Comparison of ENCODE assay signal across 10 cellular contexts in the genomic region with DNA sequence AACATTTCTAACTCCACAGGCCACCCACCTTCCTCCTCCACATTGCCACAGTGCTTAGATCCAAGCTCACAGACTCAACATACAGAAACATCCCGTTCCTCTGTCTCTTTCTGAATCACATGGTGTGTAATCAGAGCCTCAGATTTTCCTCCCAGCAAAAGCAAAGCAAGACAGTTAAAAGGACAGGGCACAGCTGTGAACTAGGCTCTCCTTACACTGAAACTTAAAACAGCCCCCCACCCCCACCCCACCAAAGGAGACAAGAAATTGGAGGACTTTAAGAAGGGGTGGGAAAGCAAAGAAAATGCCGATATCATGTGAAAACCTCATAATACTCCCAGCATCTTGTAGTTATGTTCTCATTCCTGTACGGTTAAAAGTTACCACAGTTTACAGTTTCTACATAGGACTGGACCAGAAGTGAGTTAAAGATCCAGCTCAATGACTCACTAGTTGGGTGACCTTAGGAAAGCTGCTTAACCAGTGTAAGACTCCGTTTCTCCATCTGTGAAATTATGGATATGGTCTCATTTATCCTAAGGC. TPM values are rescaled to one million over a fixed set of nuclear protein-coding genes. Genes with fewer than 3 reads are reported as not detected.
DNase-seq lines count a peak whose midpoint lies in the region; ATAC-seq and TF ChIP-seq lines count a peak whose summit lies in the region.
"Had no signal": no experiment of that assay in that cellular context is flagged by ENCODE, and none has a peak within 500 bp of the region (broad histone marks: within the 10 kb centered on the region; RNA-seq: fewer than 3 reads in every experiment).

No MANE protein-coding gene starts in this region.

- H3K9me3 ChIP-seq in BLaER1 treated with 17β-estradiol and CSF1 and Interleukin-3, amounts not matched to agents 10 nM and 100 nM (replicated peaks in 1 of 11), result no peaks in the 10 kb centered on the region
- H3K9me3 ChIP-seq in PC-9 (ENCODE audit: insufficient read depth, low read depth) (no peaks in the 10 kb centered on the region), esophagus muscularis mucosa (no peaks in the 10 kb centered on the region), psoas muscle (no peaks in the 10 kb centered on the region)

- TF ChIP-seq POLR2A in esophagus muscularis mucosa (IDR thresholded peaks at IDR 0.05; ENCODE audit: low read depth), result no peak

- peaks cover 45 to 64% (median 57%) of the 10 kb centered on the region in 11 experiments for H3K36me3 ChIP-seq in BLaER1 treated with 17β-estradiol and CSF1 and Interleukin-3, amounts not matched to agents 10 nM and 100 nM
- peaks cover 45% of the 10 kb centered on the region for H3K36me3 ChIP-seq in PC-9 (ENCODE audit: low read depth)
- H3K36me3 ChIP-seq in esophagus muscularis mucosa, result peaks cover 10 to 51% (median 23%) of the 10 kb centered on the region in 4 donors
- peaks cover 0 to 50% of the 10 kb centered on the region in 2 donors for H3K36me3 ChIP-seq in psoas muscle (ENCODE audit: insufficient read depth in 1 of 2, low read depth in 1 of 2)

- peak; percentile 42 to 55 (median 49) for ATAC-seq in psoas muscle
- no peak for ATAC-seq in natural killer cell treated with Interleukin-12 subunit alpha and Interleukin-12 subunit beta and Interleukin-15 and Interleukin-18, amount 100 ng/mL, for 72 hours
- ATAC-seq: activated CD8-positive, alpha-beta T cell treated with anti-CD3 and anti-CD28 coated beads, Interleukin-2, amount 10 ng/mL, durations not matched to agents 7 days and 5 days had no signal

- peak in 1 of 2 experiments; percentile 62 for DNase-seq in PC-9
- no peak for DNase-seq in esophagus muscularis mucosa (ENCODE audit: extremely low spot score)
- DNase-seq in psoas muscle, result no peak
- no peak for DNase-seq in anterior cingulate cortex (lab: John Stamatoyannopoulos, UW)
- no peak for DNase-seq in activated T-helper 2 cell treated with anti-CD3 and anti-CD28 coated beads, Interferon-gamma antibody, Interleukin-2, Interleukin-4, amounts not matched to agents 10 μg/mL and 5 μg/mL and 100 μg/mL, durations not matched to agents 14 hours and 24 hours and 36 hours (ENCODE audit: low spot score)
- no peak for DNase-seq in NCI-H146 treated with DMSO at 0.1 percent for 48 hours (lab: John Stamatoyannopoulos, UW; ENCODE audit: unreplicated experiment)
- DNase-seq in natural killer cell treated with Interleukin-12 subunit alpha and Interleukin-12 subunit beta and Interleukin-15 and Interleukin-18, amount 100 ng/mL, for 72 hours (ENCODE audit: low spot score), result no peak
- DNase-seq: activated CD8-positive, alpha-beta T cell treated with anti-CD3 and anti-CD28 coated beads, Interleukin-2, amount 10 ng/mL, durations not matched to agents 7 days and 5 days; NCI-H2227 treated with DMSO at 0.1 percent for 48 hours had no signal

- peaks cover 56% of the 10 kb centered on the region for H3F3A ChIP-seq in PC-9 (ENCODE audit: insufficient read depth, low read depth)

- no peak overlapping the region for H2AFZ ChIP-seq in PC-9

- WGBS in esophagus muscularis mucosa, result 27% methylated on average over 4 of the region's 4 CpGs
- 14 to 21% (median 17%) methylated on average over 4 of the region's 4 CpGs for WGBS in psoas muscle, 3 donors

- H3K4me1 ChIP-seq in BLaER1 treated with 17β-estradiol and CSF1 and Interleukin-3, amounts not matched to agents 10 nM and 100 nM, result peaks cover 34 to 55% (median 46%) of the 10 kb centered on the region in 10 experiments
- H3K4me1 ChIP-seq in PC-9 (replicated peaks; ENCODE audit: insufficient read depth) (peaks cover 57% of the 10 kb centered on the region), esophagus muscularis mucosa (peaks cover 43 to 59% (median 57%) of the 10 kb centered on the region in 4 donors), psoas muscle (peaks cover 24% of the 10 kb centered on the region)

- peak overlapping the region in 3 of 11 experiments; percentile 5 to 68 (median 21); a peak in 1 of 22 replicates for H3K9ac ChIP-seq in BLaER1 treated with 17β-estradiol and CSF1 and Interleukin-3, amounts not matched to agents 10 nM and 100 nM

- no TSS peak for BruUV-seq in PC-9 (replicated peaks; lab: Mats Ljungman, UMichigan)

- peaks cover 43% of the 10 kb centered on the region for H3K36me3 Mint-ChIP-seq in activated T-helper 2 cell treated with anti-CD3 and anti-CD28 coated beads, Interferon-gamma antibody, Interleukin-2, Interleukin-4, amounts not matched to agents 10 μg/mL and 5 μg/mL and 100 μg/mL, durations not matched to agents 14 hours and 24 hours and 36 hours (ENCODE audit: low read depth)
- peaks cover 23% of the 10 kb centered on the region for H3K36me3 Mint-ChIP-seq in natural killer cell treated with Interleukin-12 subunit alpha and Interleukin-12 subunit beta and Interleukin-15 and Interleukin-18, amount 100 ng/mL, for 72 hours

- intact Hi-C loops in PC-9 (cut with micrococcal nuclease; ENCODE audit: unreplicated experiment) (no loop called here), esophagus muscularis mucosa (cut with DNase I) (loop anchor here (10.0 kb wide), 1 partner anchor 354 kb away; no protein-coding TSS in a partner anchor), psoas muscle (cut with DNase I) (no loop called here)
- intact Hi-C loops in activated T-helper 2 cell treated with anti-CD3 and anti-CD28 coated beads, Interferon-gamma antibody, Interleukin-2, Interleukin-4, amounts not matched to agents 10 μg/mL and 5 μg/mL and 100 μg/mL, durations not matched to agents 14 hours and 24 hours and 36 hours (cut with micrococcal nuclease), result no loop called here

- H3K4me2 ChIP-seq in BLaER1 treated with 17β-estradiol and CSF1 and Interleukin-3, amounts not matched to agents 10 nM and 100 nM, result peak overlapping the region in 10 of 11 experiments; percentile 3 to 96 (median 86); a peak in 18 of 22 replicates
- H3K4me2 ChIP-seq in PC-9, result peak overlapping the region; percentile 95

- POLR2A ChIA-PET in PC-9 (lab: Charles Lee; ENCODE audit: unreplicated experiment), result interaction anchor here (0.6 to 1.8 kb wide), 3 partner anchors 8 to 21 kb away, joined by 3 to 9 read pairs (median 5); no protein-coding TSS in a partner anchor

- peaks cover 47 to 87% (median 78%) of the 10 kb centered on the region in 11 experiments for H4K20me1 ChIP-seq in BLaER1 treated with 17β-estradiol and CSF1 and Interleukin-3, amounts not matched to agents 10 nM and 100 nM
- peaks cover 76% of the 10 kb centered on the region for H4K20me1 ChIP-seq in PC-9 (ENCODE audit: insufficient read depth)

- H3K79me2 ChIP-seq in PC-9 (ENCODE audit: low read depth), result peaks cover 95% of the 10 kb centered on the region

- H3K4me3 ChIP-seq in BLaER1 treated with 17β-estradiol and CSF1 and Interleukin-3, amounts not matched to agents 10 nM and 100 nM, result peak overlapping the region in 1 of 10 experiments; percentile 10; a peak in 1 of 20 replicates
- H3K4me3 ChIP-seq in PC-9, result peak overlapping the region; percentile 77; the same call in 1 of the 2 replicates
- peak overlapping the region; percentile 3 to 28 (median 8) for H3K4me3 ChIP-seq in esophagus muscularis mucosa
- H3K4me3 ChIP-seq in psoas muscle, result peak overlapping the region; percentile 94

- CTCF ChIA-PET in PC-9 (lab: Charles Lee), result interaction anchor here (0.7 to 3.2 kb wide), 2 partner anchors 32 to 919 kb away, joined by 3 to 13 read pairs; no protein-coding TSS in a partner anchor

- no peak for TF ChIP-seq EP300 in esophagus muscularis mucosa (IDR thresholded peaks at IDR 0.05)

- no peaks in the 10 kb centered on the region for H3K9me2 ChIP-seq in PC-9 (ENCODE audit: insufficient read depth)

- peaks cover 56% of the 10 kb centered on the region for H3K4me1 Mint-ChIP-seq in activated T-helper 2 cell treated with anti-CD3 and anti-CD28 coated beads, Interferon-gamma antibody, Interleukin-2, Interleukin-4, amounts not matched to agents 10 μg/mL and 5 μg/mL and 100 μg/mL, durations not matched to agents 14 hours and 24 hours and 36 hours (ENCODE audit: low read depth)
- H3K4me1 Mint-ChIP-seq in natural killer cell treated with Interleukin-12 subunit alpha and Interleukin-12 subunit beta and Interleukin-15 and Interleukin-18, amount 100 ng/mL, for 72 hours (ENCODE audit: low read depth in 2 of 2), result peaks cover 20 to 23% of the 10 kb centered on the region in 2 donors

- H3K4me3 Mint-ChIP-seq in activated T-helper 2 cell treated with anti-CD3 and anti-CD28 coated beads, Interferon-gamma antibody, Interleukin-2, Interleukin-4, amounts not matched to agents 10 μg/mL and 5 μg/mL and 100 μg/mL, durations not matched to agents 14 hours and 24 hours and 36 hours (ENCODE audit: low read depth), result no peak overlapping the region
- no peak overlapping the region for H3K4me3 Mint-ChIP-seq in natural killer cell treated with Interleukin-12 subunit alpha and Interleukin-12 subunit beta and Interleukin-15 and Interleukin-18, amount 100 ng/mL, for 72 hours
- H3K4me3 Mint-ChIP-seq: activated CD8-positive, alpha-beta T cell treated with anti-CD3 and anti-CD28 coated beads, Interleukin-2, amount 10 ng/mL, durations not matched to agents 7 days and 5 days had no signal

- peak overlapping the region in 2 of 11 experiments; percentile 12 to 41; a peak in 2 of 22 replicates for H3K27ac ChIP-seq in BLaER1 treated with 17β-estradiol and CSF1 and Interleukin-3, amounts not matched to agents 10 nM and 100 nM
- H3K27ac ChIP-seq in PC-9, result peak overlapping the region; percentile 78
- H3K27ac ChIP-seq in esophagus muscularis mucosa (replicated peaks in 1 of 4), result peak overlapping the region; percentile 71 to 98 (median 98)
- H3K27ac ChIP-seq in psoas muscle, result peak overlapping the region; percentile 98

- no peaks in the 10 kb centered on the region for H3K27me3 ChIP-seq in BLaER1 treated with 17β-estradiol and CSF1 and Interleukin-3, amounts not matched to agents 10 nM and 100 nM
- no peaks in the 10 kb centered on the region for H3K27me3 ChIP-seq in PC-9 (ENCODE audit: insufficient read depth, low read depth)
- H3K27me3 ChIP-seq in esophagus muscularis mucosa, result no peaks in the 10 kb centered on the region
- H3K27me3 ChIP-seq in psoas muscle (ENCODE audit: insufficient read depth in 3 of 3, low read length in 2 of 3), result no peaks in the 10 kb centered on the region

- no peak overlapping the region for H3K27ac Mint-ChIP-seq in activated T-helper 2 cell treated with anti-CD3 and anti-CD28 coated beads, Interferon-gamma antibody, Interleukin-2, Interleukin-4, amounts not matched to agents 10 μg/mL and 5 μg/mL and 100 μg/mL, durations not matched to agents 14 hours and 24 hours and 36 hours
- no peak overlapping the region for H3K27ac Mint-ChIP-seq in natural killer cell treated with Interleukin-12 subunit alpha and Interleukin-12 subunit beta and Interleukin-15 and Interleukin-18, amount 100 ng/mL, for 72 hours
- H3K27ac Mint-ChIP-seq: activated CD8-positive, alpha-beta T cell treated with anti-CD3 and anti-CD28 coated beads, Interleukin-2, amount 10 ng/mL, durations not matched to agents 7 days and 5 days had no signal

- no peaks in the 10 kb centered on the region for H3K9me3 Mint-ChIP-seq in activated T-helper 2 cell treated with anti-CD3 and anti-CD28 coated beads, Interferon-gamma antibody, Interleukin-2, Interleukin-4, amounts not matched to agents 10 μg/mL and 5 μg/mL and 100 μg/mL, durations not matched to agents 14 hours and 24 hours and 36 hours
- no peaks in the 10 kb centered on the region for H3K9me3 Mint-ChIP-seq in natural killer cell treated with Interleukin-12 subunit alpha and Interleukin-12 subunit beta and Interleukin-15 and Interleukin-18, amount 100 ng/mL, for 72 hours

- TF ChIP-seq CTCF in PC-9 (conservative IDR thresholded peaks at IDR 0.05), result no peak
- no peak for TF ChIP-seq CTCF in esophagus muscularis mucosa (IDR thresholded peaks at IDR 0.05)
- TF ChIP-seq CTCF in psoas muscle (IDR thresholded peaks at IDR 0.05), result no peak

- H3K27me3 Mint-ChIP-seq in activated T-helper 2 cell treated with anti-CD3 and anti-CD28 coated beads, Interferon-gamma antibody, Interleukin-2, Interleukin-4, amounts not matched to agents 10 μg/mL and 5 μg/mL and 100 μg/mL, durations not matched to agents 14 hours and 24 hours and 36 hours (ENCODE audit: low read depth), result no peaks in the 10 kb centered on the region
- H3K27me3 Mint-ChIP-seq in natural killer cell treated with Interleukin-12 subunit alpha and Interleukin-12 subunit beta and Interleukin-15 and Interleukin-18, amount 100 ng/mL, for 72 hours, result peaks cover 17 to 31% of the 10 kb centered on the region in 2 donors

RNA-seq across cellular contexts. Expression of a gene that starts 4.8 kb away (rescaled TPM):
- 567 and 613 TPM in 2 replicates for total RNA-seq in PC-9 (2021)
- 100 to 1,000 TPM; 406 to 604 (median 588) TPM for total RNA-seq in esophagus muscularis mucosa
- 1,000 to 10,000 TPM; 3,022 to 5,174 (median 4,517) TPM for total RNA-seq in psoas muscle
- polyA plus RNA-seq in psoas muscle, result 1,000 to 10,000 TPM; 2,735 to 6,125 (median 4,885) TPM
- total RNA-seq in activated T-helper 2 cell treated with anti-CD3 and anti-CD28 coated beads, Interferon-gamma antibody, Interleukin-2, Interleukin-4, amounts not matched to agents 10 μg/mL and 5 μg/mL and 100 μg/mL, durations not matched to agents 14 hours and 24 hours and 36 hours, result 146 and 150 TPM in 2 replicates
- total RNA-seq in natural killer cell treated with Interleukin-12 subunit alpha and Interleukin-12 subunit beta and Interleukin-15 and Interleukin-18, amount 100 ng/mL, for 72 hours, result 100 to 1,000 TPM; 147 to 210 TPM

RNA-seq across cellular contexts. Expression of a gene that starts 44.5 kb away (rescaled TPM):
- total RNA-seq in PC-9 (2021), result 7.8 and 16.9 TPM in 2 replicates
- 1 to 10 TPM in 1 of 4 donors, under 1 TPM in 1, not detected in 2; 0.50 to 1.2 TPM for total RNA-seq in esophagus muscularis mucosa
- total RNA-seq in psoas muscle, result under 1 TPM in 3 of 4 donors, not detected in 1; 0.06 to 0.18 (median 0.09) TPM
- under 1 TPM in 2 of 3 donors, not detected in 1; 0.03 to 0.29 TPM for polyA plus RNA-seq in psoas muscle
- total RNA-seq in activated T-helper 2 cell treated with anti-CD3 and anti-CD28 coated beads, Interferon-gamma antibody, Interleukin-2, Interleukin-4, amounts not matched to agents 10 μg/mL and 5 μg/mL and 100 μg/mL, durations not matched to agents 14 hours and 24 hours and 36 hours, result not detected in 2 replicates
- 10 to 100 TPM; 10.7 to 30.3 TPM for total RNA-seq in natural killer cell treated with Interleukin-12 subunit alpha and Interleukin-12 subunit beta and Interleukin-15 and Interleukin-18, amount 100 ng/mL, for 72 hours

Comparison
In these comparisons a context has a peak if more than half of its experiments do, and no peak if none do; other contexts are left out.
1. ATAC-seq: peak in psoas muscle (4 of 4); none in natural killer cell treated with Interleukin-12 subunit alpha and Interleukin-12 subunit beta and Interleukin-15 and Interleukin-18, amount 100 ng/mL, for 72 hours (0 of 2).